ENCODE assay signal across 23 cellular contexts in the genomic region with DNA sequence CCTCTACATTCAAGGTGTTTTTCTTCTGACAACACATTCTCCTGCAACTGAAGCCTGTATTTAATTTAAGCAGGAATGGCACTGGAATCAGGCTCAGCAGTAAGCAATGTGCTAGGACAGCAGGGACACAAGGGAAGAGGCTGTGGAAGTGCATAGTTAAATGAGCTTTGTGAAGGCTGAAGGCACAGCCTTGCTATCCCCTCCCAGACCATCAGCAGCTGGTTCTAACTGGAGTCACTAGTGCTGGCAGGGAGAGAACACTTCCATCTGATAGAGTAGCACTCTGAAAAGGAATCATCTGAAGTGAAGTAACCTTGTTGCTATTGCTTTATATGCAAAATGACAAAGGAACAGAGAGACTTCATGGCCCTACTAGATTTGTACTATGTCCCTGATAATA. TPM values are rescaled to one million over a fixed set of nuclear protein-coding genes. Genes with fewer than 3 reads are reported as not detected.
"Had no signal": no experiment of that assay in that cellular context is flagged by ENCODE, and none has a peak within 500 bp of the region (broad histone marks: within the 10 kb centered on the region; RNA-seq: fewer than 3 reads in every experiment).

No MANE protein-coding gene starts in this region.

- DNase-seq: activated CD4-positive, alpha-beta memory T cell treated with anti-CD3 and anti-CD28 coated beads, Interleukin-2, amount 10 ng/mL, durations not matched to agents 7 days and 5 days; activated CD4-positive, alpha-beta T cell treated with anti-CD3 and anti-CD28 coated beads, Interleukin-2, amount 10 ng/mL, durations not matched to agents 24 days and 14 days; activated naive CD4-positive, alpha-beta T cell; activated naive CD8-positive, alpha-beta T cell treated with anti-CD3 and anti-CD28 coated beads, Interleukin-2, amount 10 ng/mL, durations not matched to agents 7 days and 5 days; activated T-cell treated with anti-CD3 and anti-CD28 coated beads for 4 hours; amygdala; effector CD4-positive, alpha-beta T cell; heart right ventricle; islet precursor cell; left colon; occipital lobe; spleen; stimulated activated CD4-positive, alpha-beta T cell treated with anti-CD3 and anti-CD28 coated beads, Interleukin-4, amount 100 ng/mL, for 1 hour; T-cell had no signal

- H3K27ac Mint-ChIP-seq: activated CD4-positive, alpha-beta memory T cell treated with anti-CD3 and anti-CD28 coated beads, Interleukin-2, amount 10 ng/mL, durations not matched to agents 7 days and 5 days; activated CD4-positive, alpha-beta T cell treated with anti-CD3 and anti-CD28 coated beads, Interleukin-2, amount 10 ng/mL, durations not matched to agents 24 days and 14 days; activated naive CD8-positive, alpha-beta T cell treated with anti-CD3 and anti-CD28 coated beads, Interleukin-2, amount 10 ng/mL, durations not matched to agents 7 days and 5 days; stimulated activated naive CD8-positive, alpha-beta T cell treated with anti-CD3 and anti-CD28 coated beads, Interleukin-15, Interleukin-2, amounts not matched to agents 100 ng/mL and 50 ng/mL, for 24 hours; T-helper 2 cell treated with Interferon-gamma antibody and Interleukin-4, amounts not matched to agents 5 μg/mL and 100 μg/mL, for 36 hours had no signal

- H3K4me3 Mint-ChIP-seq: activated CD4-positive, alpha-beta memory T cell treated with anti-CD3 and anti-CD28 coated beads, Interleukin-2, amount 10 ng/mL, durations not matched to agents 7 days and 5 days; activated CD4-positive, alpha-beta T cell treated with anti-CD3 and anti-CD28 coated beads, Interleukin-2, amount 10 ng/mL, durations not matched to agents 24 days and 14 days; activated naive CD8-positive, alpha-beta T cell treated with anti-CD3 and anti-CD28 coated beads, Interleukin-2, amount 10 ng/mL, durations not matched to agents 7 days and 5 days; stimulated activated naive CD8-positive, alpha-beta T cell treated with anti-CD3 and anti-CD28 coated beads, Interleukin-15, Interleukin-2, amounts not matched to agents 100 ng/mL and 50 ng/mL, for 24 hours; T-cell; T-helper 2 cell treated with Interferon-gamma antibody and Interleukin-4, amounts not matched to agents 5 μg/mL and 100 μg/mL, for 36 hours had no signal

- H3K4me1 ChIP-seq: spleen had no signal

- FAIRE-seq: endometrium, urothelium cell line had no signal

- H3K4me3 ChIP-seq: heart right ventricle, spleen, tibial nerve had no signal

- H3K9me3 ChIP-seq: heart right ventricle, spleen, tibial nerve had no signal

- ATAC-seq: activated CD4-positive, CD25-positive, alpha-beta regulatory T cell treated with anti-CD3 and anti-CD28 coated beads, Interleukin-2, amount 50 U/mL, for 24 hours; left colon; T-cell had no signal

- H3K9me3 Mint-ChIP-seq: activated CD4-positive, alpha-beta memory T cell treated with anti-CD3 and anti-CD28 coated beads, Interleukin-2, amount 10 ng/mL, durations not matched to agents 7 days and 5 days; activated CD4-positive, alpha-beta T cell treated with anti-CD3 and anti-CD28 coated beads, Interleukin-2, amount 10 ng/mL, durations not matched to agents 24 days and 14 days; activated naive CD8-positive, alpha-beta T cell treated with anti-CD3 and anti-CD28 coated beads, Interleukin-2, amount 10 ng/mL, durations not matched to agents 7 days and 5 days; activated T-helper 2 cell treated with anti-CD3 and anti-CD28 coated beads, Interferon-gamma antibody, Interleukin-2, Interleukin-4, amounts not matched to agents 10 μg/mL and 5 μg/mL and 100 μg/mL, durations not matched to agents 14 hours and 24 hours and 36 hours; stimulated activated naive CD8-positive, alpha-beta T cell treated with anti-CD3 and anti-CD28 coated beads, Interleukin-15, Interleukin-2, amounts not matched to agents 100 ng/mL and 50 ng/mL, for 24 hours; T-cell; T-helper 2 cell treated with Interferon-gamma antibody and Interleukin-4, amounts not matched to agents 5 μg/mL and 100 μg/mL, for 36 hours had no signal

- H3K27me3 ChIP-seq: heart right ventricle, spleen, tibial nerve had no signal

- H3K27ac ChIP-seq: spleen, tibial nerve, VCaP had no signal

RNA-seq across cellular contexts. Expression of gene STAB1, which starts 56.0 kb away (rescaled TPM):
- total RNA-seq: activated CD4-positive, alpha-beta memory T cell treated with anti-CD3 and anti-CD28 coated beads, Interleukin-2, amount 10 ng/mL, durations not matched to agents 7 days and 5 days; chondrocyte had no signal
